2 cellular contexts compared by ENCODE assay signal in genomic region chr1:70436617-70437236, GRCh38.
TF ChIP-seq lines count a peak whose summit lies in the region.

No MANE protein-coding gene starts in this region.

TF ChIP-seq in HCT116, 20 proteins besides CTCF, POLR2A, EP300 and RAD21:
- TF ChIP-seq CEBPB (IDR thresholded peaks at IDR 0.05; ENCODE audit: low read depth) (no peak), POLR2AphosphoS5 (IDR thresholded peaks at IDR 0.05; ENCODE audit: low read depth, low read length) (no peak), EGR1 (IDR thresholded peaks at IDR 0.05; ENCODE audit: low read depth) (no peak), TCF7L2 (IDR thresholded peaks at IDR 0.05; ENCODE audit: borderline replicate concordance, extremely low read depth, insufficient read depth, insufficient read length) (no peak), JUND (IDR thresholded peaks at IDR 0.05) (no peak), YY1 (IDR thresholded peaks at IDR 0.05; ENCODE audit: extremely low read depth, insufficient replicate concordance, low read depth, low read length) (no peak), SP1 (IDR thresholded peaks at IDR 0.05; ENCODE audit: low read depth) (no peak), ZFX (IDR thresholded peaks at IDR 0.05) (no peak), ZNF274 (IDR thresholded peaks at IDR 0.05; ENCODE audit: low read depth, low read length) (no peak), FOSL1 (IDR thresholded peaks at IDR 0.05; ENCODE audit: low read depth) (no peak), CBX3 (IDR thresholded peaks at IDR 0.05; ENCODE audit: low read depth) (no peak), SIN3A (IDR thresholded peaks at IDR 0.05; ENCODE audit: low read depth) (no peak), SRF (IDR thresholded peaks at IDR 0.05; ENCODE audit: low read depth) (no peak), EZH2 (IDR thresholded peaks at IDR 0.05) (no peak), EZH2phosphoT487 (IDR thresholded peaks at IDR 0.05; ENCODE audit: borderline replicate concordance) (no peak), ELF1 (IDR thresholded peaks at IDR 0.05; ENCODE audit: borderline replicate concordance, low read depth) (no peak)
- TF ChIP-seq, protein P1, sequence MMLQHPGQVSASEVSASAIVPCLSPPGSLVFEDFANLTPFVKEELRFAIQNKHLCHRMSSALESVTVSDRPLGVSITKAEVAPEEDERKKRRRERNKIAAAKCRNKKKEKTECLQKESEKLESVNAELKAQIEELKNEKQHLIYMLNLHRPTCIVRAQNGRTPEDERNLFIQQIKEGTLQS (IDR thresholded peaks at IDR 0.05), result no peak
- TF ChIP-seq, protein P2, sequence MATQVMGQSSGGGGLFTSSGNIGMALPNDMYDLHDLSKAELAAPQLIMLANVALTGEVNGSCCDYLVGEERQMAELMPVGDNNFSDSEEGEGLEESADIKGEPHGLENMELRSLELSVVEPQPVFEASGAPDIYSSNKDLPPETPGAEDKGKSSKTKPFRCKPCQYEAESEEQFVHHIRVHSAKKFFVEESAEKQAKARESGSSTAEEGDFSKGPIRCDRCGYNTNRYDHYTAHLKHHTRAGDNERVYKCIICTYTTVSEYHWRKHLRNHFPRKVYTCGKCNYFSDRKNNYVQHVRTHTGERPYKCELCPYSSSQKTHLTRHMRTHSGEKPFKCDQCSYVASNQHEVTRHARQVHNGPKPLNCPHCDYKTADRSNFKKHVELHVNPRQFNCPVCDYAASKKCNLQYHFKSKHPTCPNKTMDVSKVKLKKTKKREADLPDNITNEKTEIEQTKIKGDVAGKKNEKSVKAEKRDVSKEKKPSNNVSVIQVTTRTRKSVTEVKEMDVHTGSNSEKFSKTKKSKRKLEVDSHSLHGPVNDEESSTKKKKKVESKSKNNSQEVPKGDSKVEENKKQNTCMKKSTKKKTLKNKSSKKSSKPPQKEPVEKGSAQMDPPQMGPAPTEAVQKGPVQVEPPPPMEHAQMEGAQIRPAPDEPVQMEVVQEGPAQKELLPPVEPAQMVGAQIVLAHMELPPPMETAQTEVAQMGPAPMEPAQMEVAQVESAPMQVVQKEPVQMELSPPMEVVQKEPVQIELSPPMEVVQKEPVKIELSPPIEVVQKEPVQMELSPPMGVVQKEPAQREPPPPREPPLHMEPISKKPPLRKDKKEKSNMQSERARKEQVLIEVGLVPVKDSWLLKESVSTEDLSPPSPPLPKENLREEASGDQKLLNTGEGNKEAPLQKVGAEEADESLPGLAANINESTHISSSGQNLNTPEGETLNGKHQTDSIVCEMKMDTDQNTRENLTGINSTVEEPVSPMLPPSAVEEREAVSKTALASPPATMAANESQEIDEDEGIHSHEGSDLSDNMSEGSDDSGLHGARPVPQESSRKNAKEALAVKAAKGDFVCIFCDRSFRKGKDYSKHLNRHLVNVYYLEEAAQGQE (IDR thresholded peaks at IDR 0.05; ENCODE audit: low read depth), result no peak
- TF ChIP-seq, protein P3, sequence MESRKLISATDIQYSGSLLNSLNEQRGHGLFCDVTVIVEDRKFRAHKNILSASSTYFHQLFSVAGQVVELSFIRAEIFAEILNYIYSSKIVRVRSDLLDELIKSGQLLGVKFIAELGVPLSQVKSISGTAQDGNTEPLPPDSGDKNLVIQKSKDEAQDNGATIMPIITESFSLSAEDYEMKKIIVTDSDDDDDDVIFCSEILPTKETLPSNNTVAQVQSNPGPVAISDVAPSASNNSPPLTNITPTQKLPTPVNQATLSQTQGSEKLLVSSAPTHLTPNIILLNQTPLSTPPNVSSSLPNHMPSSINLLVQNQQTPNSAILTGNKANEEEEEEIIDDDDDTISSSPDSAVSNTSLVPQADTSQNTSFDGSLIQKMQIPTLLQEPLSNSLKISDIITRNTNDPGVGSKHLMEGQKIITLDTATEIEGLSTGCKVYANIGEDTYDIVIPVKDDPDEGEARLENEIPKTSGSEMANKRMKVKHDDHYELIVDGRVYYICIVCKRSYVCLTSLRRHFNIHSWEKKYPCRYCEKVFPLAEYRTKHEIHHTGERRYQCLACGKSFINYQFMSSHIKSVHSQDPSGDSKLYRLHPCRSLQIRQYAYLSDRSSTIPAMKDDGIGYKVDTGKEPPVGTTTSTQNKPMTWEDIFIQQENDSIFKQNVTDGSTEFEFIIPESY (IDR thresholded peaks at IDR 0.05; ENCODE audit: extremely low read depth, insufficient replicate concordance, low read length), result no peak
- TF ChIP-seq, protein P4, sequence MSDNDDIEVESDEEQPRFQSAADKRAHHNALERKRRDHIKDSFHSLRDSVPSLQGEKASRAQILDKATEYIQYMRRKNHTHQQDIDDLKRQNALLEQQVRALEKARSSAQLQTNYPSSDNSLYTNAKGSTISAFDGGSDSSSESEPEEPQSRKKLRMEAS (IDR thresholded peaks at IDR 0.05), result no peak

TF ChIP-seq in GM12878, 131 proteins besides CTCF, POLR2A, EP300 and RAD21:
- TF ChIP-seq NKRF (conservative IDR thresholded peaks at IDR 0.05) (no peak), BHLHE40 (IDR thresholded peaks at IDR 0.05; ENCODE audit: borderline replicate concordance in 1 of 2, low read depth in 2 of 2, low read length in 1 of 2) (no peak), RB1 (IDR thresholded peaks at IDR 0.05; ENCODE audit: borderline replicate concordance) (no peak), DPF2 (IDR thresholded peaks at IDR 0.05) (no peak), SMARCA5 (IDR thresholded peaks at IDR 0.05) (no peak), RBBP5 (conservative IDR thresholded peaks at IDR 0.05) (no peak), GABPA (IDR thresholded peaks at IDR 0.05; ENCODE audit: low read depth) (no peak), FOXK2 (IDR thresholded peaks at IDR 0.05) (no peak), ZNF384 (IDR thresholded peaks at IDR 0.05; ENCODE audit: borderline replicate concordance, low read depth, low read length) (no peak), SIN3A (IDR thresholded peaks at IDR 0.05; ENCODE audit: low read depth, low read length) (no peak), HDAC2 (IDR thresholded peaks at IDR 0.05) (no peak)
